In the genomic region with DNA sequence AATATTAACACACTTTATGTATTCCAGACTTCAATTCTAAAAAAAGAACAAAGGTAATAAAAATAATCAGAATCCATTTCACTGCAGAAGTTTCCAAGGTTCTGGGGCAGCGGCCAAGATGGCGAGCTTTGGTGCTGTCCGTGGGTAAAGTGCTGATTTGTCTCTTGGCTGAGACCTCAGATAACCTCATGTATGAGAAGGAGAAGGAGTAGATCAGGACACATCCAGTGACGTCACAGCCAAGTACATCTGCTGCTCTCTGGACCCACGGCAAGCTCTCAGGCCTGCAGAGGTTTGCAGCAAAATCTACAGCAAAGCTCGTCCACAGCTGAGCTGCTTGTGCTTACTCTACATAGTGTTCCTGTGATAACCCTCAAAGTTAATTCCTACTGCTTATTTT, we compare ENCODE assay signal across 2 cellular contexts.
TF ChIP-seq lines count a peak whose summit lies in the region.

No MANE protein-coding gene starts in this region.

TF ChIP-seq in SK-N-SH, 30 proteins besides CTCF, POLR2A, EP300 and RAD21 (continued from another document):
- TF ChIP-seq, protein P1, sequence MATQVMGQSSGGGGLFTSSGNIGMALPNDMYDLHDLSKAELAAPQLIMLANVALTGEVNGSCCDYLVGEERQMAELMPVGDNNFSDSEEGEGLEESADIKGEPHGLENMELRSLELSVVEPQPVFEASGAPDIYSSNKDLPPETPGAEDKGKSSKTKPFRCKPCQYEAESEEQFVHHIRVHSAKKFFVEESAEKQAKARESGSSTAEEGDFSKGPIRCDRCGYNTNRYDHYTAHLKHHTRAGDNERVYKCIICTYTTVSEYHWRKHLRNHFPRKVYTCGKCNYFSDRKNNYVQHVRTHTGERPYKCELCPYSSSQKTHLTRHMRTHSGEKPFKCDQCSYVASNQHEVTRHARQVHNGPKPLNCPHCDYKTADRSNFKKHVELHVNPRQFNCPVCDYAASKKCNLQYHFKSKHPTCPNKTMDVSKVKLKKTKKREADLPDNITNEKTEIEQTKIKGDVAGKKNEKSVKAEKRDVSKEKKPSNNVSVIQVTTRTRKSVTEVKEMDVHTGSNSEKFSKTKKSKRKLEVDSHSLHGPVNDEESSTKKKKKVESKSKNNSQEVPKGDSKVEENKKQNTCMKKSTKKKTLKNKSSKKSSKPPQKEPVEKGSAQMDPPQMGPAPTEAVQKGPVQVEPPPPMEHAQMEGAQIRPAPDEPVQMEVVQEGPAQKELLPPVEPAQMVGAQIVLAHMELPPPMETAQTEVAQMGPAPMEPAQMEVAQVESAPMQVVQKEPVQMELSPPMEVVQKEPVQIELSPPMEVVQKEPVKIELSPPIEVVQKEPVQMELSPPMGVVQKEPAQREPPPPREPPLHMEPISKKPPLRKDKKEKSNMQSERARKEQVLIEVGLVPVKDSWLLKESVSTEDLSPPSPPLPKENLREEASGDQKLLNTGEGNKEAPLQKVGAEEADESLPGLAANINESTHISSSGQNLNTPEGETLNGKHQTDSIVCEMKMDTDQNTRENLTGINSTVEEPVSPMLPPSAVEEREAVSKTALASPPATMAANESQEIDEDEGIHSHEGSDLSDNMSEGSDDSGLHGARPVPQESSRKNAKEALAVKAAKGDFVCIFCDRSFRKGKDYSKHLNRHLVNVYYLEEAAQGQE (IDR thresholded peaks at IDR 0.05; ENCODE audit: low read depth, low read length): peak; percentile 94
- TF ChIP-seq SIN3A (IDR thresholded peaks at IDR 0.05; ENCODE audit: borderline replicate concordance, low read depth, low read length): no peak
- TF ChIP-seq, protein P2, sequence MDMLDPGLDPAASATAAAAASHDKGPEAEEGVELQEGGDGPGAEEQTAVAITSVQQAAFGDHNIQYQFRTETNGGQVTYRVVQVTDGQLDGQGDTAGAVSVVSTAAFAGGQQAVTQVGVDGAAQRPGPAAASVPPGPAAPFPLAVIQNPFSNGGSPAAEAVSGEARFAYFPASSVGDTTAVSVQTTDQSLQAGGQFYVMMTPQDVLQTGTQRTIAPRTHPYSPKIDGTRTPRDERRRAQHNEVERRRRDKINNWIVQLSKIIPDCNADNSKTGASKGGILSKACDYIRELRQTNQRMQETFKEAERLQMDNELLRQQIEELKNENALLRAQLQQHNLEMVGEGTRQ (IDR thresholded peaks at IDR 0.05; ENCODE audit: borderline replicate concordance, low read depth, low read length): no peak
TF ChIP-seq in SK-N-SH: peak in this region for 1.

TF ChIP-seq in SK-N-SH treated with all-trans-retinoic acid at 6 μM for 48 hours, 23 proteins besides CTCF, POLR2A, EP300 and RAD21:
- TF ChIP-seq, protein P3, sequence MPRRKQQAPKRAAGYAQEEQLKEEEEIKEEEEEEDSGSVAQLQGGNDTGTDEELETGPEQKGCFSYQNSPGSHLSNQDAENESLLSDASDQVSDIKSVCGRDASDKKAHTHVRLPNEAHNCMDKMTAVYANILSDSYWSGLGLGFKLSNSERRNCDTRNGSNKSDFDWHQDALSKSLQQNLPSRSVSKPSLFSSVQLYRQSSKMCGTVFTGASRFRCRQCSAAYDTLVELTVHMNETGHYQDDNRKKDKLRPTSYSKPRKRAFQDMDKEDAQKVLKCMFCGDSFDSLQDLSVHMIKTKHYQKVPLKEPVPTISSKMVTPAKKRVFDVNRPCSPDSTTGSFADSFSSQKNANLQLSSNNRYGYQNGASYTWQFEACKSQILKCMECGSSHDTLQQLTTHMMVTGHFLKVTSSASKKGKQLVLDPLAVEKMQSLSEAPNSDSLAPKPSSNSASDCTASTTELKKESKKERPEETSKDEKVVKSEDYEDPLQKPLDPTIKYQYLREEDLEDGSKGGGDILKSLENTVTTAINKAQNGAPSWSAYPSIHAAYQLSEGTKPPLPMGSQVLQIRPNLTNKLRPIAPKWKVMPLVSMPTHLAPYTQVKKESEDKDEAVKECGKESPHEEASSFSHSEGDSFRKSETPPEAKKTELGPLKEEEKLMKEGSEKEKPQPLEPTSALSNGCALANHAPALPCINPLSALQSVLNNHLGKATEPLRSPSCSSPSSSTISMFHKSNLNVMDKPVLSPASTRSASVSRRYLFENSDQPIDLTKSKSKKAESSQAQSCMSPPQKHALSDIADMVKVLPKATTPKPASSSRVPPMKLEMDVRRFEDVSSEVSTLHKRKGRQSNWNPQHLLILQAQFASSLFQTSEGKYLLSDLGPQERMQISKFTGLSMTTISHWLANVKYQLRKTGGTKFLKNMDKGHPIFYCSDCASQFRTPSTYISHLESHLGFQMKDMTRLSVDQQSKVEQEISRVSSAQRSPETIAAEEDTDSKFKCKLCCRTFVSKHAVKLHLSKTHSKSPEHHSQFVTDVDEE (CRISPR knock-in tag; IDR thresholded peaks at IDR 0.05): no peak
- TF ChIP-seq SNAI2 (CRISPR knock-in tag; IDR thresholded peaks at IDR 0.05): no peak
- TF ChIP-seq ARNTL (CRISPR knock-in tag; IDR thresholded peaks at IDR 0.05; ENCODE audit: borderline replicate concordance, low read depth): no peak
- no peak for TF ChIP-seq CSDC2 (CRISPR knock-in tag; IDR thresholded peaks at IDR 0.05)
- TF ChIP-seq GLIS3 (CRISPR knock-in tag; IDR thresholded peaks at IDR 0.05): no peak
- TF ChIP-seq ZC3H10 (CRISPR knock-in tag; IDR thresholded peaks at IDR 0.05): no peak
- no peak for TF ChIP-seq BACH2 (CRISPR knock-in tag; IDR thresholded peaks at IDR 0.05; ENCODE audit: borderline replicate concordance)
- no peak for TF ChIP-seq RARB (CRISPR knock-in tag; IDR thresholded peaks at IDR 0.05)
- TF ChIP-seq, protein P4, sequence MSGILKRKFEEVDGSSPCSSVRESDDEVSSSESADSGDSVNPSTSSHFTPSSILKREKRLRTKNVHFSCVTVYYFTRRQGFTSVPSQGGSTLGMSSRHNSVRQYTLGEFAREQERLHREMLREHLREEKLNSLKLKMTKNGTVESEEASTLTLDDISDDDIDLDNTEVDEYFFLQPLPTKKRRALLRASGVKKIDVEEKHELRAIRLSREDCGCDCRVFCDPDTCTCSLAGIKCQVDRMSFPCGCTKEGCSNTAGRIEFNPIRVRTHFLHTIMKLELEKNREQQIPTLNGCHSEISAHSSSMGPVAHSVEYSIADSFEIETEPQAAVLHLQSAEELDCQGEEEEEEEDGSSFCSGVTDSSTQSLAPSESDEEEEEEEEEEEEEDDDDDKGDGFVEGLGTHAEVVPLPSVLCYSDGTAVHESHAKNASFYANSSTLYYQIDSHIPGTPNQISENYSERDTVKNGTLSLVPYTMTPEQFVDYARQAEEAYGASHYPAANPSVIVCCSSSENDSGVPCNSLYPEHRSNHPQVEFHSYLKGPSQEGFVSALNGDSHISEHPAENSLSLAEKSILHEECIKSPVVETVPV (CRISPR knock-in tag; IDR thresholded peaks at IDR 0.05): no peak
TF ChIP-seq in SK-N-SH treated with all-trans-retinoic acid at 6 μM for 48 hours: peak in this region for 0.
